Comparison of ENCODE assay signal across 8 cellular contexts in genomic region chr7:64618785-64619456, GRCh38. TPM values are rescaled to one million over a fixed set of nuclear protein-coding genes. Genes with fewer than 3 reads are reported as not detected.
DNase-seq lines count a peak whose midpoint lies in the region; ATAC-seq and TF ChIP-seq lines count a peak whose summit lies in the region.

No MANE protein-coding gene starts in this region.

- H3K4me1 ChIP-seq in BE2C: no peaks in the 10 kb centered on the region

- H3K36me3 Mint-ChIP-seq in MCF 10A (ENCODE audit: insufficient read depth, unreplicated experiment): no peaks in the 10 kb centered on the region

- CTCF ChIA-PET in MCF 10A (lab: Yijun Ruan, JAX): interaction anchor here (0.7 to 2.3 kb wide), 4 partner anchors 10 to 304 kb away, joined by 3 to 7 read pairs (median 3); no protein-coding TSS in a partner anchor

- no peaks in the 10 kb centered on the region for H3K27me3 Mint-ChIP-seq in MCF 10A (ENCODE audit: insufficient read depth, unreplicated experiment)

- no peak overlapping the region for H3K4me3 Mint-ChIP-seq in MCF 10A (ENCODE audit: unreplicated experiment)

- no peak overlapping the region for H3K27ac Mint-ChIP-seq in MCF 10A (ENCODE audit: low read depth, unreplicated experiment)

- H3K36me3 ChIP-seq in BE2C (no peaks in the 10 kb centered on the region), GM06990 (ENCODE audit: control insufficient read depth, insufficient read depth, low read length) (no peaks in the 10 kb centered on the region)

- POLR2A ChIA-PET in MCF 10A (lab: Yijun Ruan, JAX): no interaction called here

- TF ChIP-seq CTCF in BE2C (IDR thresholded peaks at IDR 0.05; ENCODE audit: low read depth, low read length) (peak; percentile 62), GM06990 (IDR thresholded peaks at IDR 0.05; ENCODE audit: insufficient read depth, low read length, poor library complexity, severe bottlenecking) (peak; percentile 29), MCF 10A (IDR thresholded peaks at IDR 0.05; ENCODE audit: unreplicated experiment) (peak; percentile 68)

- peak; percentile 18 for DNase-seq in BE2C
- peak; percentile 5 for DNase-seq in GM06990 (ENCODE audit: extremely low read depth, insufficient read length)
- DNase-seq in NCI-H2227 treated with DMSO at 0.1 percent for 48 hours (lab: John Stamatoyannopoulos, UW): peak; percentile 64
- peak; percentile 58 for DNase-seq in MCF 10A (ENCODE audit: unreplicated experiment)
- DNase-seq in kidney glomerular epithelial cell (lab: John Stamatoyannopoulos, UW): peak; percentile 9
- DNase-seq in DMS79 (lab: John Stamatoyannopoulos, UW): no peak

- H3K9me3 ChIP-seq in BE2C: 0 out of 2 replicates have a peak, but pooled peaks cover 8% of the 10 kb centered on the region

- H3K27me3 ChIP-seq in BE2C: no peaks in the 10 kb centered on the region
- H3K27me3 ChIP-seq in GM06990 (replicated peaks; ENCODE audit: control insufficient read depth, insufficient read depth, low read length): no peaks in the 10 kb centered on the region

- no peak for ATAC-seq in GM19452 (IDR thresholded peaks at IDR 0.05; ENCODE audit: unreplicated experiment)
- no peak for ATAC-seq in GM18868 (IDR thresholded peaks at IDR 0.05; ENCODE audit: unreplicated experiment)

- no peak overlapping the region for H3K4me3 ChIP-seq in BE2C (ENCODE audit: low read depth, low read length)
- no peak overlapping the region for H3K4me3 ChIP-seq in GM06990 (replicated peaks; ENCODE audit: low read depth, low read length)

- H3K9me3 Mint-ChIP-seq in MCF 10A (ENCODE audit: unreplicated experiment): peaks cover 8% of the 10 kb centered on the region

- no peaks in the 10 kb centered on the region for H3K4me1 Mint-ChIP-seq in MCF 10A (ENCODE audit: insufficient read depth, unreplicated experiment)

- no TSS peak for BruUV-seq in MCF 10A (replicated peaks; lab: Mats Ljungman, UMichigan)

- intact Hi-C loops in MCF 10A (cut with micrococcal nuclease): no loop called here

RNA-seq across cellular contexts. Expression of gene ZNF107, which starts 47.0 kb away (rescaled TPM):
- 2.2 TPM for polyA plus RNA-seq in BE2C (2012; ENCODE audit: insufficient read depth, insufficient read length, low read depth)
- 4.6 and 5.0 TPM in 2 replicates for total RNA-seq in MCF 10A (2022)

RNA-seq across cellular contexts. Expression of gene ZNF680, which starts 56.0 kb away (rescaled TPM):
- 2.2 TPM for polyA plus RNA-seq in BE2C (2012; ENCODE audit: insufficient read depth, insufficient read length, low read depth)
- 6.0 and 11.7 TPM in 2 replicates for total RNA-seq in MCF 10A (2022)
